15 cellular contexts compared by ENCODE assay signal in the genomic region with DNA sequence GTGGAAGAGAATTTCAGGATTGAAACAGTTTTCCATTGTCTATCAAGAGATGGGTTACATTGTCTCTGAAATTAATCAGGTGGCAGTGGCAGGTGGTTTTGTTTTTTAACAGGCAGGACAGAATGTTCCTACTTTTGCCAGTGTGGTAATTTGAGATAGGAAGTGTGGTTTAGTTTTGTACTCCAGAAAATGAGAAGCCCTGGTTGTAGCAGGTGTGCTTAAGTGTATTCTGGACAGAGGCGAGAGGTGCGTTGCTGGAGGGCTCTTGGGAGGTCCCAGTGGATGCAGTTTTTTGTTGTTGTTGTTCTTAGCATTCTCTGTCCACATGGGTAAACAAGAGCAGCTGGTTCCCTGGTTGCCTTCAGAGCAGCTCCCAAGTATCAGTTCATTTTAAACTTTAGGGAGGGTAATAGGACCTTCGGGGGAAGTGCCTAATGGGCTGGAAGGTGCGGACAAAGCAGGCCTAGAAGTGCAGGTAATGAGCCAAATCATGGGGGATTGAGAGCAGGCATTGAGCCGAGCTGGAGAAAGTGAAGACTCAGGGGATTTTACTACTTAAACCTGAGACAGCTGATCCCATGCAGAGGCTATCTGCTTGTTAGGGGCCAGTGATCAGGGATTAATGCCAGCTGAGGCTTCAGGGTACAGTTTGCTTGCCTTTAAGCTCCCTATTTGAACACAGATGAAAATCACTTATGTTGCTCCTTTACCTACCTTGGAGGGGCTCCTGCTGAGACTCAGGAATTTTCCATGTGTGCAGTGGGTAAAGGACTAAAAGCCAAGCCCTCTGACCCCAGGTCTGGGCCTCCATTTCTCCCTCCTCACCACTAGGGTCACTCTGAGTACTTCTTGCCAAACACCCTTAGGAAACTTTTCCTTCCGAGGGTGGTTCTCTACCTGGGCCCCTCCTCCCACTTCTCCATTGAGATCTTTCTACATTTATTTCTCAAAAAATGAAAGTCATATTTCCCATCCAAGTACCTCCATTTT. TPM values are rescaled to one million over a fixed set of nuclear protein-coding genes. Genes with fewer than 3 reads are reported as not detected.
A peak's percentile ranks its signal among the peaks of the same experiment; 100 is the strongest.
DNase-seq lines count a peak whose midpoint lies in the region; ATAC-seq and TF ChIP-seq lines count a peak whose summit lies in the region.
"Had no signal": no experiment of that assay in that cellular context is flagged by ENCODE, and none has a peak within 500 bp of the region (broad histone marks: within the 10 kb centered on the region; RNA-seq: fewer than 3 reads in every experiment).

No MANE protein-coding gene starts in this region.

- peak in 1 of 12 donors; percentile 9 for TF ChIP-seq CTCF in heart left ventricle (IDR thresholded peaks at IDR 0.05)
- peak in 3 of 6 experiments; percentile 15 to 41 (median 23) for TF ChIP-seq CTCF in thyroid gland (IDR thresholded peaks at IDR 0.05)
- TF ChIP-seq CTCF in tibial artery (IDR thresholded peaks at IDR 0.05): no peak

- TF ChIP-seq POLR2A in heart left ventricle (IDR thresholded peaks at IDR 0.05) (no peak), thyroid gland (IDR thresholded peaks at IDR 0.05) (peak in 1 of 2 donors; percentile 69)

- H3K27ac ChIP-seq in heart left ventricle (peak overlapping the region in 11 of 12 donors; percentile 57 to 97 (median 84)), right cardiac atrium (ENCODE audit: low read length) (no peak overlapping the region), thyroid gland (peak overlapping the region; percentile 87 to 100 (median 93)), tibial artery (no peak overlapping the region)
- H3K27ac ChIP-seq: A549, SK-N-MC had no signal

- H3K36me3 ChIP-seq in heart left ventricle (peaks cover 0 to 48% (median 34%) of the 10 kb centered on the region in 9 donors), thyroid gland (peaks cover 14 to 15% of the 10 kb centered on the region in 2 donors), tibial artery (peaks cover 9 to 30% (median 24%) of the 10 kb centered on the region in 3 donors)

- H3K4me3 ChIP-seq in heart left ventricle: no peak overlapping the region
- H3K4me3 ChIP-seq in right cardiac atrium (ENCODE audit: low read length): no peak overlapping the region
- H3K4me3 ChIP-seq in thyroid gland (replicated peaks in 1 of 3): no peak overlapping the region
- no peak overlapping the region for H3K4me3 ChIP-seq in tibial artery
- H3K4me3 ChIP-seq: A549, SK-N-MC had no signal

- H3K27me3 ChIP-seq in heart left ventricle: no peaks in the 10 kb centered on the region
- H3K27me3 ChIP-seq in right cardiac atrium (ENCODE audit: control insufficient read depth, insufficient read depth): no peaks in the 10 kb centered on the region
- H3K27me3 ChIP-seq in thyroid gland: no peaks in the 10 kb centered on the region
- H3K27me3 ChIP-seq in tibial artery: no peaks in the 10 kb centered on the region

- no peaks in the 10 kb centered on the region for H3K9me3 ChIP-seq in heart left ventricle
- no peaks in the 10 kb centered on the region for H3K9me3 ChIP-seq in right cardiac atrium (ENCODE audit: control insufficient read depth, low read length)
- H3K9me3 ChIP-seq in thyroid gland: no peaks in the 10 kb centered on the region
- H3K9me3 ChIP-seq in tibial artery: no peaks in the 10 kb centered on the region
- H3K9me3 ChIP-seq: A549 had no signal

- no peak for DNase-seq in heart left ventricle
- DNase-seq in right cardiac atrium: no peak
- DNase-seq in NCI-H2196 treated with DMSO at 0.1 percent for 48 hours (lab: John Stamatoyannopoulos, UW; ENCODE audit: unreplicated experiment): peak; percentile 68
- peak; percentile 34 for DNase-seq in iPS-NIHi11 (ENCODE audit: low spot score)
- DNase-seq in thyroid gland: peak; percentile 64 to 72
- no peak for DNase-seq in activated CD4-positive, alpha-beta T cell treated with anti-CD3 and anti-CD28 coated beads for 4 hours
- DNase-seq in stimulated activated naive CD4-positive, alpha-beta T cell treated with Interleukin-2 at 50 U/mL for 16 hours (lab: John Stamatoyannopoulos, UW): no peak
- DNase-seq in tibial artery: no peak
- DNase-seq: activated naive CD8-positive, alpha-beta T cell treated with anti-CD3 and anti-CD28 coated beads, Interleukin-2, amount 50 U/mL, for 24 hours; effector CD4-positive, alpha-beta T cell; EL; naive thymus-derived CD4-positive, alpha-beta T cell; NCI-H2227 treated with DMSO at 0.1 percent for 48 hours had no signal

- 65 to 76% (median 72%) methylated on average over 6 of the region's 6 CpGs for WGBS in heart left ventricle, 4 donors
- WGBS in right cardiac atrium: 82% methylated on average over 6 of the region's 6 CpGs
- WGBS in thyroid gland, 2 donors: 35 to 42% methylated on average over 6 of the region's 6 CpGs

- peak; percentile 14 to 22 (median 20) for ATAC-seq in heart left ventricle
- ATAC-seq in right cardiac atrium: no peak
- ATAC-seq: activated naive CD8-positive, alpha-beta T cell treated with anti-CD3 and anti-CD28 coated beads, Interleukin-2, amount 50 U/mL, for 24 hours; naive thymus-derived CD4-positive, alpha-beta T cell had no signal

- intact Hi-C loops in heart left ventricle (cut with DNase I) (loop anchor here in 1 of 10 donors (10.0 kb wide), 1 partner anchor 256 kb away; no protein-coding TSS in a partner anchor), right cardiac atrium (cut with DNase I) (no loop called here), thyroid gland (cut with DNase I) (no loop called here), tibial artery (cut with DNase I; ENCODE audit: low total_unique reads) (no loop called here)

- H3K4me1 ChIP-seq in heart left ventricle (peaks cover 0 to 70% (median 18%) of the 10 kb centered on the region in 12 donors), right cardiac atrium (ENCODE audit: control insufficient read depth, insufficient read depth, low read length) (no peaks in the 10 kb centered on the region), thyroid gland (peaks cover 36 to 60% of the 10 kb centered on the region in 2 donors), tibial artery (no peaks in the 10 kb centered on the region)
- H3K4me1 ChIP-seq: A549 had no signal

RNA-seq across cellular contexts. Expression of gene PFKFB2, which starts 6.1 kb away (rescaled TPM):
- 100 to 1,000 TPM in 3 of 9 donors, 10 to 100 TPM in 6; 34.2 to 130 (median 64.0) TPM for total RNA-seq in heart left ventricle
- 10 to 100 TPM; 16.0 to 45.7 TPM for polyA plus RNA-seq in heart left ventricle
- 10 to 100 TPM; 16.4 to 29.7 (median 21.7) TPM for total RNA-seq in right cardiac atrium
- 9.4 TPM for polyA plus RNA-seq in right cardiac atrium
- total RNA-seq in thyroid gland: 100 to 1,000 TPM in 2 of 4 donors, 10 to 100 TPM in 2; 87.7 to 191 (median 110) TPM

RNA-seq across cellular contexts. Expression of gene YOD1, which starts 8.2 kb away (rescaled TPM):
- total RNA-seq in heart left ventricle: 1 to 10 TPM; 3.9 to 7.4 (median 6.1) TPM
- 1 to 10 TPM; 1.9 to 4.5 TPM for polyA plus RNA-seq in heart left ventricle
- total RNA-seq in right cardiac atrium: 1 to 10 TPM; 4.6 to 5.0 (median 4.8) TPM
- polyA plus RNA-seq in right cardiac atrium: 1.6 TPM
- total RNA-seq in thyroid gland: 10 to 100 TPM; 11.6 to 17.7 (median 13.5) TPM

RNA-seq across cellular contexts. Expression of gene C1orf116, which starts 26.6 kb away (rescaled TPM):
- total RNA-seq in heart left ventricle: 1 to 10 TPM in 3 of 9 donors, under 1 TPM in 6; 0.42 to 3.3 (median 0.85) TPM
- polyA plus RNA-seq in heart left ventricle: under 1 TPM; 0.08 to 0.28 TPM
- total RNA-seq in right cardiac atrium: under 1 TPM in 3 of 4 donors, not detected in 1; 0.06 to 0.14 (median 0.08) TPM
- polyA plus RNA-seq in right cardiac atrium: 0.05 TPM
- total RNA-seq in thyroid gland: 10 to 100 TPM in 3 of 4 donors, 1 to 10 TPM in 1; 7.1 to 24.6 (median 13.3) TPM
- polyA plus RNA-seq: naive thymus-derived CD4-positive, alpha-beta T cell had no signal

RNA-seq across cellular contexts. Expression of gene C4BPB, which starts 29.5 kb away (rescaled TPM):
- total RNA-seq in heart left ventricle: 1 to 10 TPM in 2 of 9 donors, under 1 TPM in 1, not detected in 6; 0.20 to 3.3 (median 1.3) TPM
- not detected for polyA plus RNA-seq in heart left ventricle
- total RNA-seq in right cardiac atrium: under 1 TPM in 1 of 4 donors, not detected in 3; 0.43 TPM
- 0.05 TPM for polyA plus RNA-seq in right cardiac atrium
- total RNA-seq in thyroid gland: not detected

RNA-seq across cellular contexts. Expression of gene C4BPA, which starts 44.9 kb away (rescaled TPM):
- total RNA-seq in heart left ventricle (not detected), right cardiac atrium (under 1 TPM in 1 of 4 donors, not detected in 3; 0.14 TPM), thyroid gland (not detected)
- polyA plus RNA-seq in heart left ventricle (under 1 TPM in 1 of 2 donors, not detected in 1; 0.03 TPM), right cardiac atrium (not detected)
- total RNA-seq: naive thymus-derived CD4-positive, alpha-beta T cell had no signal
- polyA plus RNA-seq: naive thymus-derived CD4-positive, alpha-beta T cell had no signal

Comparison
In these comparisons a context has a peak if more than half of its experiments do, and no peak if none do; other contexts are left out.
1. ATAC-seq: peak in heart left ventricle (4 of 4); none in right cardiac atrium (0 of 2).
2. H3K27ac ChIP-seq: peak in heart left ventricle (11 of 12) and thyroid gland (3 of 3); none in right cardiac atrium (single experiment) and tibial artery (0 of 2).
3. DNase-seq: peak in NCI-H2196 treated with DMSO at 0.1 percent for 48 hours (single experiment), iPS-NIHi11 (single experiment) and thyroid gland (2 of 2); none in heart left ventricle (0 of 5), right cardiac atrium (0 of 3), activated CD4-positive, alpha-beta T cell treated with anti-CD3 and anti-CD28 coated beads for 4 hours (0 of 2), stimulated activated naive CD4-positive, alpha-beta T cell treated with Interleukin-2 at 50 U/mL for 16 hours (single experiment) and tibial artery (0 of 2).